In genomic region chrX:67723580-67724351, GRCh38 we compare ENCODE assay signal across 16 cellular contexts.
DNase-seq lines count a peak whose midpoint lies in the region; ATAC-seq and TF ChIP-seq lines count a peak whose summit lies in the region.
"Had no signal": no experiment of that assay in that cellular context is flagged by ENCODE, and none has a peak within 500 bp of the region (broad histone marks: within the 10 kb centered on the region; RNA-seq: fewer than 3 reads in every experiment).

No MANE protein-coding gene starts in this region.

- DNase-seq in Karpas-422 (peak; percentile 44), fibroblast of gingiva (ENCODE audit: low read depth) (peak; percentile 1), neural crest cell (ENCODE audit: low read depth, low spot score) (no peak), uterus (no peak), MV-4-11 (lab: John Stamatoyannopoulos, UW) (no peak), NCI-H1092 (lab: John Stamatoyannopoulos, UW) (no peak)
- no peak for DNase-seq in activated T-cell treated with anti-CD3 and anti-CD28 coated beads, Interleukin-2, amount 50 U/mL, for 72 hours
- DNase-seq: COR-L47, DMS153, H9, NCI-H1436 treated with DMSO at 0.1 percent for 48 hours, NCI-H2081, NCI-H748 treated with DMSO at 0.1 percent for 48 hours, RPMI8226 had no signal

- no peak for TF ChIP-seq POLR2A in uterus (IDR thresholded peaks at IDR 0.05)

- H3K27ac Mint-ChIP-seq in neural crest cell (ENCODE audit: unreplicated experiment), result peak overlapping the region; percentile 84
- H3K27ac Mint-ChIP-seq in activated T-cell treated with anti-CD3 and anti-CD28 coated beads, Interleukin-2, amount 50 U/mL, for 72 hours, result no peak overlapping the region
- H3K27ac Mint-ChIP-seq: H9, IgD-negative memory B cell had no signal

- no peak for ATAC-seq in activated T-cell treated with anti-CD3 and anti-CD28 coated beads, Interleukin-2, amount 50 U/mL, for 72 hours (replicated peaks in 1 of 2)

- no peaks in the 10 kb centered on the region for H3K27me3 Mint-ChIP-seq in neural crest cell (ENCODE audit: low read depth)
- H3K27me3 Mint-ChIP-seq in activated T-cell treated with anti-CD3 and anti-CD28 coated beads, Interleukin-2, amount 50 U/mL, for 72 hours (ENCODE audit: low read depth), result peaks cover 38% of the 10 kb centered on the region
- H3K27me3 Mint-ChIP-seq: IgD-negative memory B cell had no signal

- peaks cover 39% of the 10 kb centered on the region for H3K36me3 Mint-ChIP-seq in neural crest cell (ENCODE audit: low read depth)
- H3K36me3 Mint-ChIP-seq in activated T-cell treated with anti-CD3 and anti-CD28 coated beads, Interleukin-2, amount 50 U/mL, for 72 hours (ENCODE audit: insufficient read depth in 2 of 2), result no peaks in the 10 kb centered on the region
- H3K36me3 Mint-ChIP-seq: CD14-positive monocyte, IgD-negative memory B cell had no signal

- no peaks in the 10 kb centered on the region for H3K27me3 ChIP-seq in Karpas-422 (ENCODE audit: low read length)
- H3K27me3 ChIP-seq in uterus, result no peaks in the 10 kb centered on the region

- H3K4me1 Mint-ChIP-seq in neural crest cell, result no peaks in the 10 kb centered on the region
- no peaks in the 10 kb centered on the region for H3K4me1 Mint-ChIP-seq in activated T-cell treated with anti-CD3 and anti-CD28 coated beads, Interleukin-2, amount 50 U/mL, for 72 hours (ENCODE audit: low read depth)
- H3K4me1 Mint-ChIP-seq: H9 had no signal

- H3K4me2 ChIP-seq in Karpas-422 (ENCODE audit: low read depth, low read length, poor library complexity, severe bottlenecking), result peak overlapping the region; percentile 55

- H3K4me1 ChIP-seq in Karpas-422 (ENCODE audit: low read length) (peaks cover 66% of the 10 kb centered on the region), uterus (peaks cover 0 to 4% of the 10 kb centered on the region in 2 donors)

- no peaks in the 10 kb centered on the region for H3K79me2 ChIP-seq in Karpas-422 (ENCODE audit: low read length)

- H3K4me3 ChIP-seq in Karpas-422 (ENCODE audit: low read length), result peak overlapping the region; percentile 43; the same call in 1 of the 2 replicates
- H3K4me3 ChIP-seq in uterus, result no peak overlapping the region

- H3K9ac ChIP-seq in Karpas-422 (ENCODE audit: low read length), result peak overlapping the region; percentile 64

- H3K4me3 Mint-ChIP-seq in neural crest cell, result no peak overlapping the region
- no peak overlapping the region for H3K4me3 Mint-ChIP-seq in activated T-cell treated with anti-CD3 and anti-CD28 coated beads, Interleukin-2, amount 50 U/mL, for 72 hours
- H3K4me3 Mint-ChIP-seq: H9 had no signal

- no peaks in the 10 kb centered on the region for H4K20me1 ChIP-seq in Karpas-422 (ENCODE audit: insufficient read depth, low read depth, low read length)

- H3K36me3 ChIP-seq in Karpas-422 (ENCODE audit: insufficient read depth, low read length) (no peaks in the 10 kb centered on the region), uterus (no peaks in the 10 kb centered on the region)

- peaks cover 10% of the 10 kb centered on the region for H3K9me3 Mint-ChIP-seq in neural crest cell
- H3K9me3 Mint-ChIP-seq in activated T-cell treated with anti-CD3 and anti-CD28 coated beads, Interleukin-2, amount 50 U/mL, for 72 hours, result peaks cover 0 to 3% of the 10 kb centered on the region in 2 donors
- H3K9me3 Mint-ChIP-seq: IgD-negative memory B cell had no signal

- no peak overlapping the region for H2AFZ ChIP-seq in Karpas-422 (ENCODE audit: low read length)

- TF ChIP-seq CTCF in neural crest cell (conservative IDR thresholded peaks at IDR 0.05) (no peak), uterus (IDR thresholded peaks at IDR 0.05) (no peak)

- H3K27ac ChIP-seq in Karpas-422 (ENCODE audit: low read length) (peak overlapping the region; percentile 94), uterus (peak overlapping the region; percentile 47 to 51)

- no peaks in the 10 kb centered on the region for H3K9me3 ChIP-seq in Karpas-422 (ENCODE audit: low read length)
- H3K9me3 ChIP-seq in uterus, result no peaks in the 10 kb centered on the region

- H3K9me2 ChIP-seq in Karpas-422 (replicated peaks; ENCODE audit: insufficient read depth, low read length), result no peaks in the 10 kb centered on the region

- intact Hi-C loops in uterus (cut with DNase I; ENCODE audit: low total_unique reads), result no loop called here

Comparison
In these comparisons a context has a peak if more than half of its experiments do, and no peak if none do; other contexts are left out.
1. DNase-seq: peak in Karpas-422 (single experiment) and fibroblast of gingiva (single experiment); none in neural crest cell (single experiment), uterus (0 of 2), MV-4-11 (single experiment), activated T-cell treated with anti-CD3 and anti-CD28 coated beads, Interleukin-2, amount 50 U/mL, for 72 hours (0 of 2) and NCI-H1092 (single experiment).